7 cellular contexts compared by ENCODE assay signal in the genomic region with DNA sequence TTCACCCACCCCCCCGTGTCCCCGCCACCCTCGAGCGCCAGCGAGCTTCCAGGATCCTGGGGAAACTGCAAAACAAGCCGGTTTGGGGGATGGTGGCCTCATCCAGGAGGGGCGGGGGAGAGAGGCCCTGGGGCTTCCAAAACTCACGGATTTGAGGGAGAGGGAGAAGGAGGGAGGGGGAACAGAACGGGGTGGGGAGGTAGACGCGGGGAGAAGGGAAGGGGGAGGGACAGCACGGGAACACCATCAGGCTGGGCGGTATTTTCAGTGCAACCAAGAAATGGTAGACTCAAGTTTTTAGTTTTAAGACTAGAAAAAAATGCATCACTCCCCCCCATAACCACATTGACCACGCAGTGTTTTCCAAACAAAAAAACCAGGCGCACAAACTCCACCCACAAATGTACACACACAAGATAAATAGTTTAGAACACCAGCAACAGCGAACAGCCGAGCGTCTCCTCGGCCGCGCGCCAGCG. TPM values are rescaled to one million over a fixed set of nuclear protein-coding genes. Genes with fewer than 3 reads are reported as not detected.
A peak's percentile ranks its signal among the peaks of the same experiment; 100 is the strongest.
DNase-seq lines count a peak whose midpoint lies in the region; ATAC-seq and TF ChIP-seq lines count a peak whose summit lies in the region.
"Had no signal": no experiment of that assay in that cellular context is flagged by ENCODE, and none has a peak within 500 bp of the region (broad histone marks: within the 10 kb centered on the region; RNA-seq: fewer than 3 reads in every experiment).

No MANE protein-coding gene starts in this region.

- peaks cover 72% of the 10 kb centered on the region for H3K27me3 Mint-ChIP-seq in activated naive CD4-positive, alpha-beta T cell treated with anti-CD3 and anti-CD28 coated beads, Interleukin-2, amount 10 ng/mL, durations not matched to agents 7 days and 5 days

- H3K9me3 Mint-ChIP-seq in activated naive CD4-positive, alpha-beta T cell treated with anti-CD3 and anti-CD28 coated beads, Interleukin-2, amount 10 ng/mL, durations not matched to agents 7 days and 5 days: no peaks in the 10 kb centered on the region

- TF ChIP-seq CTCF in foreskin fibroblast (IDR thresholded peaks at IDR 0.05; ENCODE audit: low read depth, low read length) (no peak), thoracic aorta (IDR thresholded peaks at IDR 0.05) (no peak)

- peaks cover 12% of the 10 kb centered on the region for H3K27me3 ChIP-seq in thoracic aorta (replicated peaks; ENCODE audit: insufficient read depth)

- CTCF ChIA-PET in activated naive CD4-positive, alpha-beta T cell treated with anti-CD3 and anti-CD28 coated beads, Interleukin-2, amount 10 ng/mL, durations not matched to agents 7 days and 5 days (lab: Charles Lee): no interaction called here

- no peaks in the 10 kb centered on the region for H3K36me3 ChIP-seq in thoracic aorta

- peaks cover 23% of the 10 kb centered on the region for H3K4me1 Mint-ChIP-seq in activated naive CD4-positive, alpha-beta T cell treated with anti-CD3 and anti-CD28 coated beads, Interleukin-2, amount 10 ng/mL, durations not matched to agents 7 days and 5 days

- ATAC-seq in thoracic aorta (ENCODE audit: insufficient number of reproducible peaks, low FRiP score, low read depth) (no peak), GM21619 (IDR thresholded peaks at IDR 0.05; ENCODE audit: unreplicated experiment) (no peak)

- H3K27ac Mint-ChIP-seq in activated naive CD4-positive, alpha-beta T cell treated with anti-CD3 and anti-CD28 coated beads, Interleukin-2, amount 10 ng/mL, durations not matched to agents 7 days and 5 days: no peak overlapping the region

- peaks cover 1% of the 10 kb centered on the region for H3K36me3 Mint-ChIP-seq in activated naive CD4-positive, alpha-beta T cell treated with anti-CD3 and anti-CD28 coated beads, Interleukin-2, amount 10 ng/mL, durations not matched to agents 7 days and 5 days

- DNase-seq in activated naive CD4-positive, alpha-beta T cell treated with anti-CD3 and anti-CD28 coated beads, Interleukin-2, amount 10 ng/mL, durations not matched to agents 7 days and 5 days: no peak
- no peak for DNase-seq in activated naive CD4-positive, alpha-beta T cell treated with Interleukin-2 at 50 U/mL for 16 hours
- no peak for DNase-seq in foreskin fibroblast
- DNase-seq in thoracic aorta (ENCODE audit: low spot score): no peak
- no peak for DNase-seq in COLO829 (ENCODE audit: low spot score)

- peak overlapping the region; percentile 22 to 40 for H3K4me3 ChIP-seq in foreskin fibroblast (ENCODE audit: low read depth in 1 of 2, low read length in 2 of 2)
- peak overlapping the region; percentile 73 for H3K4me3 ChIP-seq in thoracic aorta

- H3K27ac ChIP-seq in thoracic aorta: no peak overlapping the region

- no peaks in the 10 kb centered on the region for H3K9me3 ChIP-seq in thoracic aorta

- peaks cover 23 to 31% of the 10 kb centered on the region in 2 donors for H3K4me1 ChIP-seq in thoracic aorta (ENCODE audit: control insufficient read depth in 1 of 2, low read depth in 2 of 2)

- H3K4me3 Mint-ChIP-seq in activated naive CD4-positive, alpha-beta T cell treated with anti-CD3 and anti-CD28 coated beads, Interleukin-2, amount 10 ng/mL, durations not matched to agents 7 days and 5 days: peak overlapping the region; percentile 65

RNA-seq across cellular contexts. Expression of gene NRARP, which starts 1.4 kb away (rescaled TPM):
- total RNA-seq in thoracic aorta: 10 to 100 TPM in 1 of 2 donors, 1 to 10 TPM in 1; 8.5 to 16.9 TPM

RNA-seq across cellular contexts. Expression of gene TOR4A, which starts 23.1 kb away (rescaled TPM):
- 10 to 100 TPM; 26.4 to 43.5 TPM for total RNA-seq in thoracic aorta

RNA-seq across cellular contexts. Expression of gene NELFB, which starts 45.5 kb away (rescaled TPM):
- 10 to 100 TPM; 37.2 to 40.6 TPM for total RNA-seq in thoracic aorta

RNA-seq across cellular contexts. Expression of gene STPG3, which starts 49.6 kb away (rescaled TPM):
- not detected for total RNA-seq in thoracic aorta
- total RNA-seq: myocyte had no signal

RNA-seq across cellular contexts. Expression of gene TUBB4B, which starts 59.6 kb away (rescaled TPM):
- 100 to 1,000 TPM; 172 to 193 TPM for total RNA-seq in thoracic aorta
